Comparison of ENCODE assay signal across 10 cellular contexts in genomic region chr1:197918815-197919522, GRCh38. TPM values are rescaled to one million over a fixed set of nuclear protein-coding genes. Genes with fewer than 3 reads are reported as not detected.
DNase-seq lines count a peak whose midpoint lies in the region; ATAC-seq and TF ChIP-seq lines count a peak whose summit lies in the region.
"Had no signal": no experiment of that assay in that cellular context is flagged by ENCODE, and none has a peak within 500 bp of the region (broad histone marks: within the 10 kb centered on the region; RNA-seq: fewer than 3 reads in every experiment).

No MANE protein-coding gene starts in this region.

- ATAC-seq in CD4-positive, alpha-beta T cell (ENCODE audit: poor library complexity), result no peak
- no peak for ATAC-seq in activated naive CD8-positive, alpha-beta T cell treated with anti-CD3 and anti-CD28 coated beads, Interleukin-2, amount 50 U/mL, for 24 hours
- ATAC-seq in HG03521 (IDR thresholded peaks at IDR 0.05; ENCODE audit: unreplicated experiment), result no peak

- H3K9me3 ChIP-seq in CD4-positive, alpha-beta T cell (ENCODE audit: control insufficient read depth, low read length), result no peaks in the 10 kb centered on the region
- no peaks in the 10 kb centered on the region for H3K9me3 ChIP-seq in osteoblast (ENCODE audit: low read depth, low read length)

- H3K4me3 Mint-ChIP-seq in CD4-positive, alpha-beta T cell, result peak overlapping the region; percentile 78
- H3K4me3 Mint-ChIP-seq in activated naive CD8-positive, alpha-beta T cell treated with anti-CD3 and anti-CD28 coated beads, Interleukin-2, amount 50 U/mL, for 24 hours, result peak overlapping the region; percentile 74

- H3K36me3 Mint-ChIP-seq in CD4-positive, alpha-beta T cell (ENCODE audit: low read depth), result no peaks in the 10 kb centered on the region
- no peaks in the 10 kb centered on the region for H3K36me3 Mint-ChIP-seq in activated naive CD8-positive, alpha-beta T cell treated with anti-CD3 and anti-CD28 coated beads, Interleukin-2, amount 50 U/mL, for 24 hours (ENCODE audit: low read depth)

- H2AFZ ChIP-seq in osteoblast (ENCODE audit: low read length), result no peak overlapping the region

- no peak for DNase-seq in CD4-positive, alpha-beta T cell
- DNase-seq in GM13977 (ENCODE audit: low spot score) (peak; percentile 12), osteoblast (ENCODE audit: insufficient read length, low spot score, missing footprints) (peak; percentile 71), cerebellar nuclear complex (lab: John Stamatoyannopoulos, UW) (no peak), RWPE1 (ENCODE audit: low spot score) (no peak)
- no peak for DNase-seq in activated naive CD8-positive, alpha-beta T cell treated with anti-CD3 and anti-CD28 coated beads, Interleukin-2, amount 50 U/mL, for 24 hours
- DNase-seq: Kasumi-1, NCI-H2171, nucleus accumbens had no signal

- H3K27ac Mint-ChIP-seq in CD4-positive, alpha-beta T cell, result no peak overlapping the region
- no peak overlapping the region for H3K27ac Mint-ChIP-seq in activated naive CD8-positive, alpha-beta T cell treated with anti-CD3 and anti-CD28 coated beads, Interleukin-2, amount 50 U/mL, for 24 hours

- no peaks in the 10 kb centered on the region for H3K79me2 ChIP-seq in osteoblast (ENCODE audit: insufficient read depth, low read length)

- TF ChIP-seq CTCF in CD4-positive, alpha-beta T cell (IDR thresholded peaks at IDR 0.05), result no peak
- no peak for TF ChIP-seq CTCF in GM13977 (IDR thresholded peaks at IDR 0.05; ENCODE audit: extremely low read depth, insufficient read depth, missing control alignments)
- no peak for TF ChIP-seq CTCF in osteoblast (IDR thresholded peaks at IDR 0.05; ENCODE audit: extremely low read depth, low read depth, low read length)
- no peak for TF ChIP-seq CTCF in RWPE1 (conservative IDR thresholded peaks at IDR 0.05; ENCODE audit: low read depth)

- intact Hi-C loops in CD4-positive, alpha-beta T cell (cut with DNase I, micrococcal nuclease), result loop anchor here (1.0 to 10.0 kb wide), 5 partner anchors 9 to 766 kb away; partner anchors contain the start of gene DENND1B (in 1 of the 2)

- no peaks in the 10 kb centered on the region for H3K36me3 ChIP-seq in osteoblast (ENCODE audit: insufficient read depth, low read length)

- peaks cover 90% of the 10 kb centered on the region for H3K27me3 ChIP-seq in CD4-positive, alpha-beta T cell (ENCODE audit: control insufficient read depth, insufficient read depth, low read length)
- H3K27me3 ChIP-seq in osteoblast (ENCODE audit: insufficient read depth, low read length), result peaks cover 53% of the 10 kb centered on the region

- peaks cover 73% of the 10 kb centered on the region for H3K4me1 Mint-ChIP-seq in CD4-positive, alpha-beta T cell (ENCODE audit: low read depth)
- H3K4me1 Mint-ChIP-seq in activated naive CD8-positive, alpha-beta T cell treated with anti-CD3 and anti-CD28 coated beads, Interleukin-2, amount 50 U/mL, for 24 hours, result peaks cover 57% of the 10 kb centered on the region

- H3K4me1 ChIP-seq in osteoblast (ENCODE audit: insufficient read depth, low read length), result peaks cover 14% of the 10 kb centered on the region

- CTCF ChIA-PET in CD4-positive, alpha-beta T cell (lab: Charles Lee), result no interaction called here
- CTCF ChIA-PET in RWPE1 (lab: Yijun Ruan, JAX), result interaction anchor here (0.6 to 1.6 kb wide), 10 partner anchors 8 to 397 kb away, joined by 3 to 10 read pairs (median 4); no protein-coding TSS in a partner anchor

- no peaks in the 10 kb centered on the region for H3K9me3 Mint-ChIP-seq in CD4-positive, alpha-beta T cell
- H3K9me3 Mint-ChIP-seq in activated naive CD8-positive, alpha-beta T cell treated with anti-CD3 and anti-CD28 coated beads, Interleukin-2, amount 50 U/mL, for 24 hours, result no peaks in the 10 kb centered on the region

- peak overlapping the region; percentile 95 for H3K4me2 ChIP-seq in osteoblast (ENCODE audit: insufficient read depth, low read length)

- no peak overlapping the region for H3K27ac ChIP-seq in CD4-positive, alpha-beta T cell (ENCODE audit: low read depth, low read length)
- H3K27ac ChIP-seq in osteoblast (ENCODE audit: low read depth, low read length), result no peak overlapping the region
- no peak overlapping the region for H3K27ac ChIP-seq in RWPE1

- H4K20me1 ChIP-seq in osteoblast (ENCODE audit: insufficient read depth, low read length), result no peaks in the 10 kb centered on the region

- H3K4me3 ChIP-seq in osteoblast (ENCODE audit: insufficient read depth, low read length), result peak overlapping the region; percentile 26

- in situ Hi-C loops in GM13977 (cut with MboI; ENCODE audit: low pct_unique_long_range_greater_than_20kb, low sequenced_read_pairs, unreplicated experiment), result no loop called here

- POLR2A ChIA-PET in CD4-positive, alpha-beta T cell (lab: Charles Lee), result interaction anchor here (0.6 to 6.4 kb wide), 5 partner anchors 11 to 760 kb away, joined by 3 to 39 read pairs (median 5); partner anchors contain the start of gene C1orf53
- POLR2A ChIA-PET in RWPE1 (lab: Yijun Ruan, JAX; ENCODE audit: low non-redundant PET), result no interaction called here

- peaks cover 96% of the 10 kb centered on the region for H3K27me3 Mint-ChIP-seq in CD4-positive, alpha-beta T cell
- peaks cover 93% of the 10 kb centered on the region for H3K27me3 Mint-ChIP-seq in activated naive CD8-positive, alpha-beta T cell treated with anti-CD3 and anti-CD28 coated beads, Interleukin-2, amount 50 U/mL, for 24 hours

RNA-seq across cellular contexts. Expression of gene LHX9, which starts 1.8 kb away (rescaled TPM):
- total RNA-seq in CD4-positive, alpha-beta T cell, result not detected
- 0.59 and 1.8 TPM in 2 replicates for total RNA-seq in osteoblast

RNA-seq across cellular contexts. Expression of gene C1orf53, which starts 16.5 kb away (rescaled TPM):
- total RNA-seq in CD4-positive, alpha-beta T cell, result not detected
- total RNA-seq in osteoblast, result 6.5 and 9.7 TPM in 2 replicates

Comparison
In these comparisons a context has a peak if more than half of its experiments do, and no peak if none do; other contexts are left out.
1. DNase-seq: peak in GM13977 (single experiment) and osteoblast (single experiment); none in CD4-positive, alpha-beta T cell (0 of 10), activated naive CD8-positive, alpha-beta T cell treated with anti-CD3 and anti-CD28 coated beads, Interleukin-2, amount 50 U/mL, for 24 hours (single experiment), cerebellar nuclear complex (0 of 2) and RWPE1 (single experiment).